ENCODE assay signal across 22 cellular contexts in genomic region chr12:72612171-72612570, GRCh38.
"Had no signal": no experiment of that assay in that cellular context is flagged by ENCODE, and none has a peak within 500 bp of the region (broad histone marks: within the 10 kb centered on the region; RNA-seq: fewer than 3 reads in every experiment).

No MANE protein-coding gene starts in this region.

- H3K9me3 Mint-ChIP-seq: activated T-helper 17 cell treated with anti-CD3 and anti-CD28 coated beads, Interleukin-2, amount 50 U/mL, for 72 hours; nephron had no signal

- H3K27me3 Mint-ChIP-seq: activated T-helper 17 cell treated with anti-CD3 and anti-CD28 coated beads, Interleukin-2, amount 50 U/mL, for 72 hours; progenitor cell of endocrine pancreas had no signal

- DNase-seq: activated CD4-positive, alpha-beta T cell treated with anti-CD3 and anti-CD28 coated beads for 1 hour; activated CD4-positive, alpha-beta T cell treated with anti-CD3 and anti-CD28 coated beads, Interleukin-2, amount 50 U/mL, for 48 hours; activated naive CD4-positive, alpha-beta T cell treated with Interleukin-2 at 50 U/mL for 16 hours; cerebellar nuclear complex; dermis blood vessel endothelial cell; erythroblast; gastrocnemius medialis; heart left ventricle; kidney glomerular epithelial cell; stimulated activated CD4-positive, alpha-beta T cell treated with anti-CD3 and anti-CD28 coated beads, Interleukin-4, amount 100 ng/mL, for 4 hours; stimulated activated CD8-positive, alpha-beta memory T cell treated with anti-CD3 and anti-CD28 coated beads, Interleukin-4, amount 100 ng/mL, for 48 hours; stimulated activated naive CD4-positive, alpha-beta T cell treated with Interleukin-2 at 50 U/mL for 16 hours; substantia nigra; T1000; uterus had no signal

- H3K9me3 ChIP-seq: ascending aorta, breast epithelium, gastrocnemius medialis, right atrium auricular region, tibial nerve, uterus had no signal

- H3K27me3 ChIP-seq: ascending aorta, breast epithelium, gastrocnemius medialis, heart left ventricle, right atrium auricular region, tibial nerve, uterus had no signal

- H3K4me1 ChIP-seq: ascending aorta, breast epithelium, gastrocnemius medialis, heart left ventricle, right atrium auricular region, tibial nerve, uterus had no signal

- H3K36me3 ChIP-seq: ascending aorta, breast epithelium, gastrocnemius medialis, heart left ventricle, right atrium auricular region, tibial nerve, uterus had no signal

- H3K4me1 Mint-ChIP-seq: activated T-helper 17 cell treated with anti-CD3 and anti-CD28 coated beads, Interleukin-2, amount 50 U/mL, for 72 hours had no signal

- H3K4me3 ChIP-seq: ascending aorta, breast epithelium, gastrocnemius medialis, heart left ventricle, right atrium auricular region, tibial nerve, uterus had no signal

- H3K27ac Mint-ChIP-seq: activated T-helper 17 cell treated with anti-CD3 and anti-CD28 coated beads, Interleukin-2, amount 50 U/mL, for 72 hours; progenitor cell of endocrine pancreas had no signal

- H3K27ac ChIP-seq: ascending aorta, breast epithelium, gastrocnemius medialis, heart left ventricle, right atrium auricular region, tibial nerve, uterus had no signal

- H3K4me3 Mint-ChIP-seq: activated T-helper 17 cell treated with anti-CD3 and anti-CD28 coated beads, Interleukin-2, amount 50 U/mL, for 72 hours; nephron had no signal

- ATAC-seq: activated T-helper 17 cell treated with anti-CD3 and anti-CD28 coated beads, Interleukin-2, amount 50 U/mL, for 72 hours; gastrocnemius medialis; heart left ventricle had no signal
